In genomic region chr16:87062569-87063442, GRCh38 we compare ENCODE assay signal across 8 cellular contexts.
DNase-seq lines count a peak whose midpoint lies in the region; ATAC-seq, FAIRE-seq and TF ChIP-seq lines count a peak whose summit lies in the region.

No MANE protein-coding gene starts in this region.

- peak; percentile 78 for TF ChIP-seq CTCF in bronchial epithelial cell (IDR thresholded peaks at IDR 0.05; ENCODE audit: insufficient read depth, low read length, severe bottlenecking)
- TF ChIP-seq CTCF in keratinocyte (optimal IDR thresholded peaks at IDR 0.05 in 1 of 3, IDR thresholded peaks at IDR 0.05 in 1 of 3, conservative IDR thresholded peaks at IDR 0.05 in 1 of 3; ENCODE audit: extremely low read depth in 1 of 3, insufficient read depth in 2 of 3, low read length in 3 of 3), result peak; percentile 77 to 90 (median 81)

- H3K36me3 ChIP-seq in bronchial epithelial cell (ENCODE audit: control insufficient read depth, insufficient read depth, low read length), result no peaks in the 10 kb centered on the region
- no peaks in the 10 kb centered on the region for H3K36me3 ChIP-seq in keratinocyte (ENCODE audit: control insufficient read depth in 2 of 2, extremely low read depth in 1 of 2, insufficient read depth in 2 of 2, low read length in 2 of 2)

- H2AFZ ChIP-seq in keratinocyte (ENCODE audit: control insufficient read depth, low read length), result no peak overlapping the region

- H3K9me1 ChIP-seq in keratinocyte (ENCODE audit: control insufficient read depth, extremely low read depth, insufficient read depth, low read length), result no peaks in the 10 kb centered on the region

- H3K4me1 ChIP-seq in keratinocyte (ENCODE audit: control insufficient read depth, extremely low read depth, insufficient read depth, low read length), result no peaks in the 10 kb centered on the region

- H3K4me3 ChIP-seq in bronchial epithelial cell (ENCODE audit: low read depth, low read length), result no peak overlapping the region
- no peak overlapping the region for H3K4me3 ChIP-seq in keratinocyte (ENCODE audit: control insufficient read depth in 2 of 3, extremely low read depth in 1 of 3, insufficient read depth in 2 of 3, low read depth in 1 of 3, low read length in 3 of 3)

- H3K27ac ChIP-seq in keratinocyte (ENCODE audit: control insufficient read depth, insufficient read depth, low read length), result no peak overlapping the region

- ATAC-seq in GM18511 (IDR thresholded peaks at IDR 0.05; ENCODE audit: unreplicated experiment), result no peak
- ATAC-seq in HG02884 (IDR thresholded peaks at IDR 0.05; ENCODE audit: unreplicated experiment), result no peak

- no peak overlapping the region for H3K9ac ChIP-seq in keratinocyte (ENCODE audit: control insufficient read depth, extremely low read depth, insufficient read depth, low read length)

- H4K20me1 ChIP-seq in keratinocyte (ENCODE audit: control insufficient read depth, extremely low read depth, insufficient read depth, low read length), result no peaks in the 10 kb centered on the region

- H3K27me3 ChIP-seq in bronchial epithelial cell (ENCODE audit: control insufficient read depth, insufficient read depth, low read length), result peaks cover 3% of the 10 kb centered on the region
- H3K27me3 ChIP-seq in keratinocyte (ENCODE audit: control insufficient read depth, extremely low read depth, insufficient read depth, low read length), result peaks cover 2% of the 10 kb centered on the region

- FAIRE-seq in bronchial epithelial cell (lab: Jason Lieb, UNC) (no peak), keratinocyte (lab: Jason Lieb, UNC) (no peak)

- H3K4me2 ChIP-seq in keratinocyte (ENCODE audit: control insufficient read depth, extremely low read depth, insufficient read depth, low read depth, low read length), result no peak overlapping the region

- no peaks in the 10 kb centered on the region for H3K9me3 ChIP-seq in keratinocyte (ENCODE audit: control insufficient read depth, low read depth, low read length)

- no peaks in the 10 kb centered on the region for H3K79me2 ChIP-seq in keratinocyte (ENCODE audit: control insufficient read depth, insufficient read depth, low read length)

- dilution Hi-C loops in keratinocyte (cut with MboI; ENCODE audit: extremely low pct_ligation_motif_present, low sequenced_read_pairs), result no loop called here

- DNase-seq in ELF-1 (ENCODE audit: low read depth, low spot score) (peak; percentile 81), KG1 (lab: John Stamatoyannopoulos, UW) (peak; percentile 41), SW480 (ENCODE audit: low spot score) (peak; percentile 53), bronchial epithelial cell (ENCODE audit: low read depth) (peak; percentile 27), keratinocyte (ENCODE audit: low read depth, low spot score) (peak; percentile 13)
- DNase-seq in stimulated activated CD4-positive, alpha-beta T cell treated with anti-CD3 and anti-CD28 coated beads, Interleukin-1b, Interleukin-23, amount 100 ng/mL, for 4 hours (ENCODE audit: low read depth in 2 of 2), result peak; percentile 24 to 39

Comparison
In these comparisons a context has a peak if more than half of its experiments do, and no peak if none do; other contexts are left out.
1. DNase-seq: peak in every context shown above with its lines; median percentile 81 in ELF-1; 53 in SW480; 41 in KG1; 32 in stimulated activated CD4-positive, alpha-beta T cell treated with anti-CD3 and anti-CD28 coated beads, Interleukin-1b, Interleukin-23, amount 100 ng/mL, for 4 hours; 27 in bronchial epithelial cell; 13 in keratinocyte.